In genomic region chr3:133749427-133750200, GRCh38 we compare ENCODE assay signal across 1 cellular context.
TF ChIP-seq lines count a peak whose summit lies in the region.

No MANE protein-coding gene starts in this region.

TF ChIP-seq in liver, 16 proteins besides CTCF, POLR2A, EP300 and RAD21 (continued from another document):
- TF ChIP-seq REST (IDR thresholded peaks at IDR 0.05) = no peak
- no peak for TF ChIP-seq HNF4A (conservative IDR thresholded peaks at IDR 0.05)
- TF ChIP-seq EGR1 (IDR thresholded peaks at IDR 0.05; ENCODE audit: low read depth in 2 of 2) = no peak
- TF ChIP-seq SP1 (IDR thresholded peaks at IDR 0.05) = no peak
- no peak for TF ChIP-seq ZBTB33 (IDR thresholded peaks at IDR 0.05)
- TF ChIP-seq GABPA (IDR thresholded peaks at IDR 0.05 in 1 of 2, conservative IDR thresholded peaks at IDR 0.05 in 1 of 2) = no peak
- no peak for TF ChIP-seq YY1 (IDR thresholded peaks at IDR 0.05)
- no peak for TF ChIP-seq NR2F2 (IDR thresholded peaks at IDR 0.05)
- TF ChIP-seq MAX (IDR thresholded peaks at IDR 0.05) = no peak
- no peak for TF ChIP-seq ATF3 (IDR thresholded peaks at IDR 0.05)
- TF ChIP-seq FOXA1 (IDR thresholded peaks at IDR 0.05) = no peak
- TF ChIP-seq RXRA (IDR thresholded peaks at IDR 0.05) = no peak
- no peak for TF ChIP-seq FOXA2 (IDR thresholded peaks at IDR 0.05)
